In genomic region chr15:58330468-58330793, GRCh38 we compare ENCODE assay signal across 12 cellular contexts.
DNase-seq lines count a peak whose midpoint lies in the region; ATAC-seq and TF ChIP-seq lines count a peak whose summit lies in the region.
"Had no signal": no experiment of that assay in that cellular context is flagged by ENCODE, and none has a peak within 500 bp of the region (broad histone marks: within the 10 kb centered on the region; RNA-seq: fewer than 3 reads in every experiment).

No MANE protein-coding gene starts in this region.

- TF ChIP-seq EP300 in gastroesophageal sphincter (IDR thresholded peaks at IDR 0.05): no peak

- no peaks in the 10 kb centered on the region for H3K36me3 Mint-ChIP-seq in CD4-positive, alpha-beta T cell (ENCODE audit: low read depth)
- H3K36me3 Mint-ChIP-seq in progenitor cell of endocrine pancreas (ENCODE audit: insufficient read depth): peaks cover 7% of the 10 kb centered on the region
- peaks cover 2% of the 10 kb centered on the region for H3K36me3 Mint-ChIP-seq in activated CD8-positive, alpha-beta T cell treated with anti-CD3 and anti-CD28 coated beads, Interleukin-2, amount 10 ng/mL, durations not matched to agents 7 days and 5 days (ENCODE audit: low read depth)
- H3K36me3 Mint-ChIP-seq: memory B cell had no signal

- peaks cover 4% of the 10 kb centered on the region for H3K9me3 Mint-ChIP-seq in CD4-positive, alpha-beta T cell
- H3K9me3 Mint-ChIP-seq in progenitor cell of endocrine pancreas (ENCODE audit: low read depth): peaks cover 38% of the 10 kb centered on the region
- H3K9me3 Mint-ChIP-seq in activated CD8-positive, alpha-beta T cell treated with anti-CD3 and anti-CD28 coated beads, Interleukin-2, amount 10 ng/mL, durations not matched to agents 7 days and 5 days (ENCODE audit: insufficient read depth): no peaks in the 10 kb centered on the region

- H3K27ac ChIP-seq in CD4-positive, alpha-beta T cell (ENCODE audit: low read depth, low read length): no peak overlapping the region
- H3K27ac ChIP-seq in Panc1 (ENCODE audit: low read length) (peak overlapping the region; percentile 89), gastroesophageal sphincter (peak overlapping the region in 3 of 4 donors; percentile 44 to 85 (median 76))

- H3K27me3 Mint-ChIP-seq in CD4-positive, alpha-beta T cell: peaks cover 6% of the 10 kb centered on the region
- H3K27me3 Mint-ChIP-seq in progenitor cell of endocrine pancreas: no peaks in the 10 kb centered on the region
- H3K27me3 Mint-ChIP-seq in activated CD8-positive, alpha-beta T cell treated with anti-CD3 and anti-CD28 coated beads, Interleukin-2, amount 10 ng/mL, durations not matched to agents 7 days and 5 days (ENCODE audit: low read depth): peaks cover 15% of the 10 kb centered on the region
- H3K27me3 Mint-ChIP-seq: stimulated activated naive CD8-positive, alpha-beta T cell treated with anti-CD3 and anti-CD28 coated beads, Interleukin-15, amount 100 ng/mL, for 72 hours had no signal

- H3K4me3 ChIP-seq in Panc1 (ENCODE audit: low read depth in 2 of 2, low read length in 2 of 2) (no peak overlapping the region), gastroesophageal sphincter (no peak overlapping the region)

- WGBS in gastroesophageal sphincter (ENCODE audit: low coverage in 1 of 2), 2 donors: 56 to 100% methylated on average over 1 to 4 of the region's 4 CpGs

- peak overlapping the region; percentile 39 for H3K27ac Mint-ChIP-seq in CD4-positive, alpha-beta T cell
- peak overlapping the region; percentile 98 for H3K27ac Mint-ChIP-seq in progenitor cell of endocrine pancreas
- no peak overlapping the region for H3K27ac Mint-ChIP-seq in activated CD8-positive, alpha-beta T cell treated with anti-CD3 and anti-CD28 coated beads, Interleukin-2, amount 10 ng/mL, durations not matched to agents 7 days and 5 days
- H3K27ac Mint-ChIP-seq: activated CD8-positive, alpha-beta memory T cell treated with anti-CD3 and anti-CD28 coated beads, Interleukin-2, amount 10 ng/mL, durations not matched to agents 7 days and 5 days; memory B cell had no signal

- H3K4me3 Mint-ChIP-seq in CD4-positive, alpha-beta T cell: no peak overlapping the region
- H3K4me3 Mint-ChIP-seq in progenitor cell of endocrine pancreas (ENCODE audit: low read depth): peak overlapping the region; percentile 45
- H3K4me3 Mint-ChIP-seq in activated CD8-positive, alpha-beta T cell treated with anti-CD3 and anti-CD28 coated beads, Interleukin-2, amount 10 ng/mL, durations not matched to agents 7 days and 5 days: no peak overlapping the region
- H3K4me3 Mint-ChIP-seq: activated CD8-positive, alpha-beta memory T cell treated with anti-CD3 and anti-CD28 coated beads, Interleukin-2, amount 10 ng/mL, durations not matched to agents 7 days and 5 days; memory B cell; stimulated activated naive CD8-positive, alpha-beta T cell treated with anti-CD3 and anti-CD28 coated beads, Interleukin-15, amount 100 ng/mL, for 72 hours had no signal

- CTCF ChIA-PET in CD4-positive, alpha-beta T cell (lab: Charles Lee): no interaction called here
- CTCF ChIA-PET in Panc1 (lab: Charles Lee): no interaction called here
- CTCF ChIA-PET in activated CD8-positive, alpha-beta T cell treated with anti-CD3 and anti-CD28 coated beads, Interleukin-2, amount 10 ng/mL, durations not matched to agents 7 days and 5 days (lab: Charles Lee): no interaction called here

- BruUV-seq in Panc1 (replicated peaks; lab: Mats Ljungman, UMichigan): no TSS peak

- no peak for ATAC-seq in CD4-positive, alpha-beta T cell (ENCODE audit: poor library complexity)
- no peak for ATAC-seq in Panc1
- no peak for ATAC-seq in gastroesophageal sphincter
- no peak for ATAC-seq in GM18861 (IDR thresholded peaks at IDR 0.05; ENCODE audit: unreplicated experiment)
- no peak for ATAC-seq in HG03460 (IDR thresholded peaks at IDR 0.05; ENCODE audit: unreplicated experiment)
- no peak for ATAC-seq in activated CD8-positive, alpha-beta T cell treated with anti-CD3 and anti-CD28 coated beads, Interleukin-2, amount 10 ng/mL, durations not matched to agents 7 days and 5 days
- ATAC-seq: activated CD8-positive, alpha-beta memory T cell treated with anti-CD3 and anti-CD28 coated beads, Interleukin-2, amount 10 ng/mL, durations not matched to agents 7 days and 5 days; SK-N-SH treated with all-trans-retinoic acid at 6 μM for 48 hours; stimulated activated naive CD8-positive, alpha-beta T cell treated with anti-CD3 and anti-CD28 coated beads, Interleukin-15, amount 100 ng/mL, for 72 hours had no signal

- peaks cover 38% of the 10 kb centered on the region for H3K4me1 Mint-ChIP-seq in CD4-positive, alpha-beta T cell (ENCODE audit: low read depth)
- peaks cover 42% of the 10 kb centered on the region for H3K4me1 Mint-ChIP-seq in progenitor cell of endocrine pancreas (ENCODE audit: low read depth)
- peaks cover 25% of the 10 kb centered on the region for H3K4me1 Mint-ChIP-seq in activated CD8-positive, alpha-beta T cell treated with anti-CD3 and anti-CD28 coated beads, Interleukin-2, amount 10 ng/mL, durations not matched to agents 7 days and 5 days (ENCODE audit: low read depth)

- no peaks in the 10 kb centered on the region for H3K27me3 ChIP-seq in CD4-positive, alpha-beta T cell (ENCODE audit: control insufficient read depth, insufficient read depth, low read length)
- H3K27me3 ChIP-seq in Panc1 (ENCODE audit: control insufficient read depth, insufficient read depth, low read length): no peaks in the 10 kb centered on the region
- H3K27me3 ChIP-seq in gastroesophageal sphincter: no peaks in the 10 kb centered on the region

- POLR2A ChIA-PET in CD4-positive, alpha-beta T cell (lab: Charles Lee): no interaction called here
- POLR2A ChIA-PET in Panc1 (lab: Charles Lee): interaction anchor here (0.7 kb wide), 1 partner anchor 244 kb away, joined by 8 read pairs; no protein-coding TSS in a partner anchor
- POLR2A ChIA-PET in activated CD8-positive, alpha-beta T cell treated with anti-CD3 and anti-CD28 coated beads, Interleukin-2, amount 10 ng/mL, durations not matched to agents 7 days and 5 days (lab: Charles Lee): no interaction called here

- no peaks in the 10 kb centered on the region for H3K9me3 ChIP-seq in CD4-positive, alpha-beta T cell (ENCODE audit: control insufficient read depth, low read length)
- H3K9me3 ChIP-seq in Panc1 (ENCODE audit: control insufficient read depth, insufficient read depth, low read depth, low read length) (no peaks in the 10 kb centered on the region), gastroesophageal sphincter (no peaks in the 10 kb centered on the region)

- TF ChIP-seq CTCF in CD4-positive, alpha-beta T cell (IDR thresholded peaks at IDR 0.05): no peak
- TF ChIP-seq CTCF in Panc1 (IDR thresholded peaks at IDR 0.05) (no peak), gastroesophageal sphincter (IDR thresholded peaks at IDR 0.05) (no peak), progenitor cell of endocrine pancreas (IDR thresholded peaks at IDR 0.05; ENCODE audit: unreplicated experiment) (no peak)

- no peak for TF ChIP-seq POLR2A in gastroesophageal sphincter (IDR thresholded peaks at IDR 0.05)

- H3K36me3 ChIP-seq in Panc1 (ENCODE audit: control insufficient read depth, insufficient read depth, low read length) (no peaks in the 10 kb centered on the region), gastroesophageal sphincter (no peaks in the 10 kb centered on the region)

- in situ Hi-C loops in Panc1 (cut with HindIII; ENCODE audit: low pct_unique_long_range_greater_than_20kb, low sequenced_read_pairs): no loop called here

- H3K4me1 ChIP-seq in Panc1 (ENCODE audit: control insufficient read depth, insufficient read depth, low read length) (peaks cover 31% of the 10 kb centered on the region), gastroesophageal sphincter (peaks cover 0 to 40% (median 30%) of the 10 kb centered on the region in 3 donors)

- intact Hi-C loops in CD4-positive, alpha-beta T cell (cut with DNase I, micrococcal nuclease): no loop called here
- intact Hi-C loops in Panc1 (cut with micrococcal nuclease; ENCODE audit: unreplicated experiment): no loop called here

- no peak for DNase-seq in CD4-positive, alpha-beta T cell
- no peak for DNase-seq in Panc1 (ENCODE audit: low read depth, low spot score)
- DNase-seq in progenitor cell of endocrine pancreas (ENCODE audit: low spot score, unreplicated experiment): no peak
- DNase-seq in COLO829 (ENCODE audit: low spot score): no peak
- DNase-seq in activated CD8-positive, alpha-beta T cell treated with anti-CD3 and anti-CD28 coated beads, Interleukin-2, amount 10 ng/mL, durations not matched to agents 7 days and 5 days: no peak
- DNase-seq: activated CD8-positive, alpha-beta memory T cell treated with anti-CD3 and anti-CD28 coated beads, Interleukin-2, amount 10 ng/mL, durations not matched to agents 7 days and 5 days; stimulated activated naive CD8-positive, alpha-beta T cell treated with anti-CD3 and anti-CD28 coated beads, Interleukin-15, amount 100 ng/mL, for 72 hours had no signal
